Comparison of ENCODE assay signal across 23 cellular contexts in genomic region chr3:39716849-39717248, GRCh38.
"Had no signal": no experiment of that assay in that cellular context is flagged by ENCODE, and none has a peak within 500 bp of the region (broad histone marks: within the 10 kb centered on the region; RNA-seq: fewer than 3 reads in every experiment).

No MANE protein-coding gene starts in this region.

- H3K27ac ChIP-seq: ascending aorta, body of pancreas had no signal

- FAIRE-seq: TTC549 had no signal

- DNase-seq: activated CD4-positive, alpha-beta T cell treated with anti-CD3 and anti-CD28 coated beads for 36 hours; activated CD8-positive, alpha-beta memory T cell treated with anti-CD3 and anti-CD28 coated beads, Interleukin-2, amount 50 U/mL, for 4 hours; activated CD8-positive, alpha-beta T cell treated with anti-CD3 and anti-CD28 coated beads for 36 hours; activated naive CD8-positive, alpha-beta T cell treated with anti-CD3 and anti-CD28 coated beads, Interleukin-2, amount 50 U/mL, for 24 hours; activated T-cell treated with anti-CD3 and anti-CD28 coated beads, Interleukin-2, amount 50 U/mL, for 72 hours; amniotic stem cell; body of pancreas; Karpas-422; NCI-H1105 treated with DMSO at 0.1 percent for 48 hours; NCI-H1436 treated with DMSO at 0.1 percent for 48 hours; NCI-H187; NCI-H2081; NCI-H2171; NCI-H2227 treated with DMSO at 0.1 percent for 48 hours; NCI-H526; NCI-H82; SIG-M5; T-helper 17 cell; T-helper 9 cell had no signal

- H3K4me1 Mint-ChIP-seq: activated CD4-positive, alpha-beta T cell treated with anti-CD3 and anti-CD28 coated beads for 36 hours; activated naive CD8-positive, alpha-beta T cell treated with anti-CD3 and anti-CD28 coated beads, Interleukin-2, amount 50 U/mL, for 24 hours; central memory CD8-positive, alpha-beta T cell; T-helper 17 cell had no signal

- H3K27ac Mint-ChIP-seq: activated CD4-positive, alpha-beta T cell treated with anti-CD3 and anti-CD28 coated beads for 36 hours; activated CD8-positive, alpha-beta T cell treated with anti-CD3 and anti-CD28 coated beads for 36 hours; activated naive CD4-positive, alpha-beta T cell treated with anti-CD3 and anti-CD28 coated beads, Interleukin-2, amount 50 U/mL, for 72 hours; activated naive CD8-positive, alpha-beta T cell treated with anti-CD3 and anti-CD28 coated beads, Interleukin-2, amount 50 U/mL, for 24 hours; activated T-cell treated with anti-CD3 and anti-CD28 coated beads, Interleukin-2, amount 50 U/mL, for 72 hours; T-helper 17 cell had no signal

- H3K4me3 ChIP-seq: ascending aorta, body of pancreas had no signal

- ATAC-seq: activated CD4-positive, alpha-beta T cell treated with anti-CD3 and anti-CD28 coated beads for 36 hours; activated CD8-positive, alpha-beta T cell treated with anti-CD3 and anti-CD28 coated beads for 36 hours; activated naive CD4-positive, alpha-beta T cell treated with anti-CD3 and anti-CD28 coated beads, Interleukin-2, amount 50 U/mL, for 72 hours; activated naive CD8-positive, alpha-beta T cell treated with anti-CD3 and anti-CD28 coated beads, Interleukin-2, amount 50 U/mL, for 24 hours; activated T-cell treated with anti-CD3 and anti-CD28 coated beads, Interleukin-2, amount 50 U/mL, for 72 hours; body of pancreas; T-helper 17 cell had no signal

- H3K36me3 Mint-ChIP-seq: activated naive CD4-positive, alpha-beta T cell treated with anti-CD3 and anti-CD28 coated beads, Interleukin-2, amount 50 U/mL, for 72 hours had no signal

- H3K27me3 Mint-ChIP-seq: activated CD4-positive, alpha-beta T cell treated with anti-CD3 and anti-CD28 coated beads for 36 hours; activated CD8-positive, alpha-beta T cell treated with anti-CD3 and anti-CD28 coated beads for 36 hours; activated naive CD8-positive, alpha-beta T cell treated with anti-CD3 and anti-CD28 coated beads, Interleukin-2, amount 50 U/mL, for 24 hours; T-helper 17 cell had no signal

- H3K27me3 ChIP-seq: ascending aorta, body of pancreas had no signal

- H3K9me3 Mint-ChIP-seq: activated CD8-positive, alpha-beta T cell treated with anti-CD3 and anti-CD28 coated beads for 36 hours; activated naive CD4-positive, alpha-beta T cell treated with anti-CD3 and anti-CD28 coated beads, Interleukin-2, amount 50 U/mL, for 72 hours; activated naive CD8-positive, alpha-beta T cell treated with anti-CD3 and anti-CD28 coated beads, Interleukin-2, amount 50 U/mL, for 24 hours; activated T-cell treated with anti-CD3 and anti-CD28 coated beads, Interleukin-2, amount 50 U/mL, for 72 hours had no signal

- H3K4me3 Mint-ChIP-seq: activated CD4-positive, alpha-beta T cell treated with anti-CD3 and anti-CD28 coated beads for 36 hours; activated CD8-positive, alpha-beta T cell treated with anti-CD3 and anti-CD28 coated beads for 36 hours; activated naive CD8-positive, alpha-beta T cell treated with anti-CD3 and anti-CD28 coated beads, Interleukin-2, amount 50 U/mL, for 24 hours; activated T-cell treated with anti-CD3 and anti-CD28 coated beads, Interleukin-2, amount 50 U/mL, for 72 hours; central memory CD8-positive, alpha-beta T cell; T-helper 17 cell had no signal

- H3K9me3 ChIP-seq: ascending aorta, body of pancreas had no signal

- H3K4me1 ChIP-seq: ascending aorta, body of pancreas had no signal

- H3K36me3 ChIP-seq: ascending aorta had no signal
